In genomic region chr7:105786520-105786919, GRCh38 we compare ENCODE assay signal across 23 cellular contexts.
DNase-seq lines count a peak whose midpoint lies in the region; ATAC-seq, FAIRE-seq and TF ChIP-seq lines count a peak whose summit lies in the region.
"Had no signal": no experiment of that assay in that cellular context is flagged by ENCODE, and none has a peak within 500 bp of the region (broad histone marks: within the 10 kb centered on the region; RNA-seq: fewer than 3 reads in every experiment).

No MANE protein-coding gene starts in this region.

- POLR2A ChIA-PET in PC-3 (lab: Charles Lee; ENCODE audit: unreplicated experiment) = no interaction called here
- POLR2A ChIA-PET in K562 (lab: Yijun Ruan, JAX) = interaction anchor here (2.2 to 3.6 kb wide), 2 partner anchors 11 to 19 kb away, joined by 10 to 17 read pairs; no protein-coding TSS in a partner anchor

- in situ Hi-C loops in K562 (cut with MboI) = no loop called here

- H3K27me3 ChIP-seq in PC-3 (ENCODE audit: low read length) (no peaks in the 10 kb centered on the region), K562 (ENCODE audit: control insufficient read depth in 2 of 2, insufficient read depth in 2 of 2, low read length in 2 of 2) (peaks cover 0 to 14% of the 10 kb centered on the region in 2 experiments; a peak in 2 of 5 replicates), keratinocyte (ENCODE audit: control insufficient read depth, extremely low read depth, insufficient read depth, low read length) (no peaks in the 10 kb centered on the region), dorsolateral prefrontal cortex (no peaks in the 10 kb centered on the region)
- H3K27me3 ChIP-seq: BE2C; BLaER1 treated with 17β-estradiol and CSF1 and Interleukin-3, amounts not matched to agents 10 nM and 100 nM had no signal

- H3K4me1 ChIP-seq in PC-3 (ENCODE audit: insufficient read depth, low read length) (peaks cover 53% of the 10 kb centered on the region), K562 (replicated peaks in 1 of 2; ENCODE audit: control insufficient read depth in 2 of 2, insufficient read depth in 2 of 2, low read length in 2 of 2) (peaks cover 4 to 6% of the 10 kb centered on the region in 2 experiments; a peak in 3 of 5 replicates), keratinocyte (ENCODE audit: control insufficient read depth, extremely low read depth, insufficient read depth, low read length) (peaks cover 28% of the 10 kb centered on the region)
- H3K4me1 ChIP-seq: HAP-1 had no signal

- no peak for TF ChIP-seq POLR2A in K562 (conservative IDR thresholded peaks at IDR 0.05)

- ATAC-seq in PC-3 = no peak
- ATAC-seq in K562 = no peak
- ATAC-seq: A549, GM12878, GM23338 had no signal

- H3K36me3 ChIP-seq in PC-3 (ENCODE audit: low read depth, low read length) (no peaks in the 10 kb centered on the region), K562 (ENCODE audit: control insufficient read depth, insufficient read depth, low read length) (no peaks in the 10 kb centered on the region), keratinocyte (ENCODE audit: control insufficient read depth in 2 of 2, extremely low read depth in 1 of 2, insufficient read depth in 2 of 2, low read length in 2 of 2) (peaks cover 0 to 3% of the 10 kb centered on the region in 2 experiments)
- H3K36me3 ChIP-seq: BE2C, HAP-1 had no signal

- TF ChIP-seq RAD21 in K562 (CRISPR knock-in tag; conservative IDR thresholded peaks at IDR 0.05 in 1 of 2, IDR thresholded peaks at IDR 0.05 in 1 of 2) = no peak

- TF ChIP-seq EP300 in K562 (IDR thresholded peaks at IDR 0.05; ENCODE audit: low read length) = no peak

- no peak overlapping the region for H3K4me3 ChIP-seq in PC-3 (ENCODE audit: low read length)
- no peak overlapping the region for H3K4me3 ChIP-seq in K562
- H3K4me3 ChIP-seq in keratinocyte (ENCODE audit: control insufficient read depth in 2 of 3, extremely low read depth in 1 of 3, insufficient read depth in 2 of 3, low read depth in 1 of 3, low read length in 3 of 3) = no peak overlapping the region
- H3K4me3 ChIP-seq in dorsolateral prefrontal cortex = no peak overlapping the region
- H3K4me3 ChIP-seq: A549; BLaER1 treated with 17β-estradiol and CSF1 and Interleukin-3, amounts not matched to agents 10 nM and 100 nM; GM12878; GM23338; HAP-1 had no signal

- no peaks in the 10 kb centered on the region for H3K79me2 ChIP-seq in PC-3 (ENCODE audit: low read length)
- H3K79me2 ChIP-seq in K562 (ENCODE audit: control insufficient read depth, insufficient read depth, low read length) = no peaks in the 10 kb centered on the region
- no peaks in the 10 kb centered on the region for H3K79me2 ChIP-seq in keratinocyte (ENCODE audit: control insufficient read depth, insufficient read depth, low read length)

- H3K4me2 ChIP-seq in PC-3 (ENCODE audit: low read length) (peak overlapping the region; percentile 19), K562 (ENCODE audit: insufficient read depth, low read length) (no peak overlapping the region), keratinocyte (ENCODE audit: control insufficient read depth, extremely low read depth, insufficient read depth, low read depth, low read length) (peak overlapping the region; percentile 39)
- H3K4me2 ChIP-seq: A549; BLaER1 treated with 17β-estradiol and CSF1 and Interleukin-3, amounts not matched to agents 10 nM and 100 nM; GM23338 had no signal

- TF ChIP-seq CTCF in PC-3 (conservative IDR thresholded peaks at IDR 0.05; ENCODE audit: low read depth, low read length) = no peak
- no peak for TF ChIP-seq CTCF in K562 (IDR thresholded peaks at IDR 0.05 in 2 of 3, conservative IDR thresholded peaks at IDR 0.05 in 1 of 3; ENCODE audit: insufficient read depth in 2 of 3, low read depth in 1 of 3, low read length in 3 of 3)
- TF ChIP-seq CTCF in keratinocyte (optimal IDR thresholded peaks at IDR 0.05 in 1 of 3, IDR thresholded peaks at IDR 0.05 in 1 of 3, conservative IDR thresholded peaks at IDR 0.05 in 1 of 3; ENCODE audit: extremely low read depth in 1 of 3, insufficient read depth in 2 of 3, low read length in 3 of 3) = no peak
- TF ChIP-seq CTCF in dorsolateral prefrontal cortex (IDR thresholded peaks at IDR 0.05 in 54 of 56, conservative IDR thresholded peaks at IDR 0.05 in 2 of 56; ENCODE audit: low read depth in 1 of 56, partially characterized antibody in 56 of 56) = no peak

- dilution Hi-C loops in keratinocyte (cut with MboI; ENCODE audit: extremely low pct_ligation_motif_present, low sequenced_read_pairs) = no loop called here

- H4K20me1 ChIP-seq in PC-3 (ENCODE audit: low read length) = no peaks in the 10 kb centered on the region
- peaks cover 8% of the 10 kb centered on the region; the same call in 1 of the 2 replicates for H4K20me1 ChIP-seq in K562 (replicated peaks; ENCODE audit: control insufficient read depth, insufficient read depth, low read length)
- H4K20me1 ChIP-seq in keratinocyte (ENCODE audit: control insufficient read depth, extremely low read depth, insufficient read depth, low read length) = peaks cover 2% of the 10 kb centered on the region

- H3F3A ChIP-seq in PC-3 (ENCODE audit: low read length, unreplicated experiment) = peaks cover 6% of the 10 kb centered on the region

- H3K9me2 ChIP-seq in PC-3 (replicated peaks; ENCODE audit: low read length) = no peaks in the 10 kb centered on the region

- H3K9ac ChIP-seq in PC-3 (ENCODE audit: low read length) (no peak overlapping the region), K562 (ENCODE audit: insufficient read depth in 1 of 2, low read depth in 2 of 2, low read length in 2 of 2) (no peak overlapping the region), keratinocyte (ENCODE audit: control insufficient read depth, extremely low read depth, insufficient read depth, low read length) (no peak overlapping the region)
- H3K9ac ChIP-seq: BLaER1 treated with 17β-estradiol and CSF1 and Interleukin-3, amounts not matched to agents 10 nM and 100 nM had no signal

- BruUV-seq in PC-3 (replicated peaks; lab: Mats Ljungman, UMichigan) = no TSS peak
- no TSS peak for BruUV-seq in K562 (replicated peaks; lab: Mats Ljungman, UMichigan)

- FAIRE-seq in K562 (lab: Jason Lieb, UNC) (no peak), keratinocyte (lab: Jason Lieb, UNC) (no peak), HTR-8/SVneo (lab: Jason Lieb, UNC) (no peak)
- FAIRE-seq: A549, D721Med, GM12878, GM19239, H54 had no signal

- 14% methylated on average over 3 of the region's 3 CpGs for WGBS in K562 (ENCODE audit: insufficient coverage, low coverage, missing lambda C conversion rate)

- H3K9me3 ChIP-seq in PC-3 (ENCODE audit: low read length) (no peaks in the 10 kb centered on the region), K562 (replicated peaks; ENCODE audit: control insufficient read depth, insufficient read depth, low read depth, low read length) (no peaks in the 10 kb centered on the region), keratinocyte (ENCODE audit: control insufficient read depth, low read depth, low read length) (no peaks in the 10 kb centered on the region)
- H3K9me3 ChIP-seq: A549; BE2C; BLaER1 treated with 17β-estradiol and CSF1 and Interleukin-3, amounts not matched to agents 10 nM and 100 nM; HAP-1 had no signal

- H2AFZ ChIP-seq in PC-3 (ENCODE audit: low read length) (no peak overlapping the region), K562 (ENCODE audit: low read depth, low read length) (no peak overlapping the region), keratinocyte (ENCODE audit: control insufficient read depth, low read length) (no peak overlapping the region)
- H2AFZ ChIP-seq: GM23338 had no signal

- H3K27ac ChIP-seq in PC-3 (ENCODE audit: low read length) (peak overlapping the region; percentile 27), K562 (ENCODE audit: extremely low read depth, low read depth, low read length) (no peak overlapping the region), keratinocyte (ENCODE audit: control insufficient read depth, insufficient read depth, low read length) (no peak overlapping the region), dorsolateral prefrontal cortex (no peak overlapping the region)
- H3K27ac ChIP-seq: A549; BLaER1 treated with 17β-estradiol and CSF1 and Interleukin-3, amounts not matched to agents 10 nM and 100 nM had no signal

- intact Hi-C loops in PC-3 (cut with micrococcal nuclease) = no loop called here
- intact Hi-C loops in K562 (cut with micrococcal nuclease) = no loop called here
- intact Hi-C loops in dorsolateral prefrontal cortex (cut with DNase I) = no loop called here

- H3K9me1 ChIP-seq in K562 (ENCODE audit: control insufficient read depth, insufficient read depth, low read length) (no peaks in the 10 kb centered on the region), keratinocyte (ENCODE audit: control insufficient read depth, extremely low read depth, insufficient read depth, low read length) (no peaks in the 10 kb centered on the region)

- DNase-seq in PC-3 (no peak), K562 (ENCODE audit: extremely low read depth in 1 of 4, low spot score in 3 of 4) (no peak), keratinocyte (ENCODE audit: low read depth, low spot score) (no peak), dorsolateral prefrontal cortex (no peak), SK-N-DZ (ENCODE audit: low spot score) (no peak), HTR-8/SVneo (ENCODE audit: insufficient read length, low spot score) (no peak)
- DNase-seq: 8988T; ACHN; AML-193; BE2C; CD4-positive, alpha-beta T cell; CD8-positive, alpha-beta memory T cell; DMS 273 treated with DMSO at 0.1 percent for 48 hours; DMS79; GDM1 had no signal

- CTCF ChIA-PET in PC-3 (lab: Charles Lee) = interaction anchor here (1.0 to 1.1 kb wide), 2 partner anchors 9 to 22 kb away, joined by 4 to 5 read pairs; no protein-coding TSS in a partner anchor
- CTCF ChIA-PET in K562 (lab: Yijun Ruan, JAX; ENCODE audit: low intra/inter-chr PET ratio) = no interaction called here
